In the genomic region with DNA sequence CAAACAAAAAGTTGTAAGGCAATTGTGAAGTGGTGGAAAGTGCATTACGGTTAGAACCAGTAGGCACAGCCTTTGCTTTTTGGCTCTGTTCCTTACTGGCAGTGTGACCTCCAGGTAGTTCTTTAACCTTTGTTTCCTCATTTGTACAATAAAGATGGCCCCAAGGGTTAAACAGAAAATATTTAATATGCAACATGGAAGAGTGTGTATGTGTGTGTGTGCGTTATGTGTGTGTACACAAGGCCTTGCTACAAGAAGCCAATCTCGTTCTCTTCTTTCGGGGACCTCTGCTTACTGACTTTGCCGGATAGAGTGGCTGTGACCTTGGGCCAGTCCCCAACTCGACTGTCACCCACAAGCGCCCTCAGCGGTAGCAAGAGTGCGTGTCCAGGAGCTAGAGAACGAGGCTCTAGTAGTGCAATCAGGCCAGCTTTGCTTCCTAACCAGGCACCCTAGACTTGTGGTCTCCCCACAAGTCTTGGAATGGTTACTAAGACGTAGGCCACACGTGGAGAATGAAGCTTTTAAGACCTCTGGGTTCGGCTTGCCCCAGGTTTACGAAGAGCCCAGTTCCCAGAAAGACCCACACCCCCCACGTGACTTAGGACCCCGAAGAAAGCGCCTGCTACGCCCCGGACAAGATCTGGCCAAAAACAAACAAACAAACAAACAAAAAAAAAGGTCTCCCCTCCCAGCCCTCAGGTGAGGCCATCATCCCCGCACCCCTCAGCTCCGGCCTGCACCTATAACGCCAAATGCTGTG, we compare ENCODE assay signal across 8 cellular contexts. TPM values are rescaled to one million over a fixed set of nuclear protein-coding genes. Genes with fewer than 3 reads are reported as not detected.
DNase-seq lines count a peak whose midpoint lies in the region; ATAC-seq, FAIRE-seq and TF ChIP-seq lines count a peak whose summit lies in the region.

No MANE protein-coding gene starts in this region.

- intact Hi-C loops in K562 (cut with micrococcal nuclease): no loop called here
- intact Hi-C loops in spleen (cut with DNase I; ENCODE audit: low total_unique reads): no loop called here

- H3K9me1 ChIP-seq in K562 (ENCODE audit: control insufficient read depth, insufficient read depth, low read length): no peaks in the 10 kb centered on the region

- H3K79me2 ChIP-seq in K562 (ENCODE audit: control insufficient read depth, insufficient read depth, low read length): peaks cover 89% of the 10 kb centered on the region

- in situ Hi-C loops in SK-MEL-5 (cut with HindIII; ENCODE audit: low pct_unique_long_range_greater_than_20kb, low sequenced_read_pairs): no loop called here
- in situ Hi-C loops in K562 (cut with MboI): no loop called here

- TF ChIP-seq RAD21 in K562 (CRISPR knock-in tag; conservative IDR thresholded peaks at IDR 0.05 in 1 of 2, IDR thresholded peaks at IDR 0.05 in 1 of 2): no peak

- FAIRE-seq in K562 (lab: Jason Lieb, UNC): peak; percentile 65

- H3K27ac ChIP-seq in HL-60 (replicated peaks): peak overlapping the region; percentile 90
- peak overlapping the region; percentile 99 for H3K27ac ChIP-seq in K562 (ENCODE audit: extremely low read depth, low read depth, low read length)
- peak overlapping the region; percentile 89 for H3K27ac ChIP-seq in iPS-20b (ENCODE audit: low read length)
- H3K27ac ChIP-seq in spleen: peak overlapping the region; percentile 88 to 97 (median 94)

- CTCF ChIA-PET in K562 (lab: Yijun Ruan, JAX; ENCODE audit: low intra/inter-chr PET ratio): interaction anchor here (1.2 to 3.1 kb wide), 2 partner anchors 266 to 341 kb away, joined by 3 to 18 read pairs; no protein-coding TSS in a partner anchor

- TF ChIP-seq CTCF in HL-60 (IDR thresholded peaks at IDR 0.05; ENCODE audit: insufficient read depth, low read length): peak; percentile 25
- peak; percentile 35 to 47 (median 45); a peak in 4 of 6 replicates for TF ChIP-seq CTCF in K562 (IDR thresholded peaks at IDR 0.05 in 2 of 3, conservative IDR thresholded peaks at IDR 0.05 in 1 of 3; ENCODE audit: insufficient read depth in 2 of 3, low read depth in 1 of 3, low read length in 3 of 3)
- peak in 4 of 11 experiments; percentile 12 to 34 (median 19) for TF ChIP-seq CTCF in spleen (IDR thresholded peaks at IDR 0.05 in 8 of 11, conservative IDR thresholded peaks at IDR 0.05 in 3 of 11)

- H4K20me1 ChIP-seq in K562 (replicated peaks; ENCODE audit: control insufficient read depth, insufficient read depth, low read length): peaks cover 12% of the 10 kb centered on the region

- under 1% methylated on average over 18 of the region's 22 CpGs for WGBS in K562 (ENCODE audit: insufficient coverage, low coverage, missing lambda C conversion rate)
- WGBS in spleen, 5 donors: 4 to 8% (median 5%) methylated on average over 20 to 22 of the region's 22 CpGs

- H3K4me1 ChIP-seq in K562 (replicated peaks in 1 of 2; ENCODE audit: control insufficient read depth in 2 of 2, insufficient read depth in 2 of 2, low read length in 2 of 2) (peaks cover 8 to 25% of the 10 kb centered on the region in 2 experiments), iPS-20b (ENCODE audit: insufficient read depth, low read length) (peaks cover 11% of the 10 kb centered on the region), spleen (peaks cover 46 to 89% (median 81%) of the 10 kb centered on the region in 6 donors)

- H3K9ac ChIP-seq in K562 (ENCODE audit: insufficient read depth in 1 of 2, low read depth in 2 of 2, low read length in 2 of 2): peak overlapping the region; percentile 94
- H3K9ac ChIP-seq in iPS-20b (ENCODE audit: low read depth, low read length): peak overlapping the region; percentile 92

- H3K27me3 ChIP-seq in HL-60 (ENCODE audit: insufficient read depth, poor library complexity, severe bottlenecking) (no peaks in the 10 kb centered on the region), K562 (ENCODE audit: control insufficient read depth in 2 of 2, insufficient read depth in 2 of 2, low read length in 2 of 2) (no peaks in the 10 kb centered on the region), iPS-20b (ENCODE audit: insufficient read depth, low read length) (no peaks in the 10 kb centered on the region), spleen (replicated peaks in 1 of 7) (no peaks in the 10 kb centered on the region)

- H3K9me3 ChIP-seq in K562 (replicated peaks; ENCODE audit: control insufficient read depth, insufficient read depth, low read depth, low read length): 0 out of 2 replicates have a peak, but pooled peaks cover 2% of the 10 kb centered on the region
- H3K9me3 ChIP-seq in iPS-20b (ENCODE audit: insufficient read depth, low read depth, low read length): no peaks in the 10 kb centered on the region
- no peaks in the 10 kb centered on the region for H3K9me3 ChIP-seq in spleen

- TF ChIP-seq POLR2A in K562 (conservative IDR thresholded peaks at IDR 0.05) (peak; percentile 71; the same call in 1 of the 2 replicates), spleen (IDR thresholded peaks at IDR 0.05) (no peak)

- peak; percentile 67 for ATAC-seq in K562

- H3K4me3 ChIP-seq in HL-60 (replicated peaks; ENCODE audit: insufficient read depth, low read length): peak overlapping the region; percentile 74
- peak overlapping the region; percentile 81 for H3K4me3 ChIP-seq in K562
- H3K4me3 ChIP-seq in iPS-20b (ENCODE audit: low read length): peak overlapping the region; percentile 80
- H3K4me3 ChIP-seq in spleen: peak overlapping the region; percentile 72 to 95 (median 83)

- TSS peak; percentile 70 for BruUV-seq in K562 (replicated peaks; lab: Mats Ljungman, UMichigan)

- H3K4me2 ChIP-seq in K562 (ENCODE audit: insufficient read depth, low read length): peak overlapping the region; percentile 95

- POLR2A ChIA-PET in K562 (lab: Yijun Ruan, JAX): interaction anchor here (0.5 to 2.3 kb wide), 21 partner anchors 8 to 597 kb away, joined by 3 to 11 read pairs (median 4); a partner anchor contains a TSS

- no peak for TF ChIP-seq EP300 in K562 (IDR thresholded peaks at IDR 0.05; ENCODE audit: low read length)

- DNase-seq in activated gamma-delta T cell treated with Interleukin-2 at 50 U/mL for 16 hours (peak; percentile 16), activated gamma-delta T cell (lab: John Stamatoyannopoulos, UW) (no peak), HL-60 (ENCODE audit: low read depth in 1 of 2, low spot score in 1 of 2) (peak; percentile 67 to 70), SK-MEL-5 (ENCODE audit: low read depth, low spot score) (peak; percentile 42), K562 (ENCODE audit: extremely low read depth in 1 of 4, low spot score in 3 of 4) (peak; percentile 53 to 85 (median 58)), spleen (peak; percentile 88), DMS153 treated with DMSO at 0.1 percent for 48 hours (lab: John Stamatoyannopoulos, UW; ENCODE audit: unreplicated experiment) (no peak)

- H3K36me3 ChIP-seq in K562 (ENCODE audit: control insufficient read depth, insufficient read depth, low read length): peaks cover 31% of the 10 kb centered on the region; the same call in 2 of the 3 replicates
- H3K36me3 ChIP-seq in iPS-20b (ENCODE audit: insufficient read depth, low read depth, low read length): peaks cover 9% of the 10 kb centered on the region
- peaks cover 0 to 13% (median 5%) of the 10 kb centered on the region in 6 donors for H3K36me3 ChIP-seq in spleen

- H2AFZ ChIP-seq in K562 (ENCODE audit: low read depth, low read length): peak overlapping the region; percentile 97

RNA-seq across cellular contexts. Expression of a gene that starts 0.6 kb away (rescaled TPM):
- 291 and 314 TPM in 2 replicates for total RNA-seq in SK-MEL-5 (2014; rRNA removed; shearing (Covaris generic))
- 197 and 253 TPM in 2 replicates for polyA plus RNA-seq in SK-MEL-5 (2015; cell fraction: cytosol; rRNA removed)
- 56.5 and 82.1 TPM in 2 replicates for polyA plus RNA-seq in SK-MEL-5 (2015; cell fraction: nucleus; rRNA removed)
- total RNA-seq in K562 (2011; cell fraction: chromatin; rRNA removed; ENCODE audit: low replicate concordance): 15.6 and 44.0 TPM in 2 replicates
- 20.5 and 22.0 TPM in 2 replicates for total RNA-seq in K562 (2011; cell fraction: nucleolus; rRNA removed)
- total RNA-seq in K562 (2011; cell fraction: nucleoplasm; rRNA removed): 45.9 and 58.2 TPM in 2 replicates
- total RNA-seq in K562 (2014; rRNA removed) (275 and 313 TPM in 2 replicates), K562 (2014; rRNA removed; fragmentation: Illumina TruSeq; extraction: Trizol) (251 and 275 TPM in 2 replicates), K562 (2015; rRNA removed; fragmentation: Illumina TruSeq; extraction: Trizol) (287 and 321 TPM in 2 replicates), K562 (2021) (161 and 181 TPM in 2 replicates), spleen (100 to 1,000 TPM in 1 of 7 donors, 10 to 100 TPM in 6; 42.2 to 112 (median 53.4) TPM)
- polyA plus RNA-seq in K562 (2011; rRNA removed) (189 and 280 TPM in 2 replicates), K562 (2014; fragmentation: Illumina TruSeq; extraction: Trizol) (223 and 243 TPM in 2 replicates), K562 (2014; fragmentation: Nextera tagmentation; extraction: Ambion mirVana) (100 to 1,000 TPM; 354 to 408 TPM), K562 (2014; rRNA removed) (381 and 429 TPM in 2 replicates), spleen (100 to 1,000 TPM; 109 to 129 (median 122) TPM)
- 54.1 and 108 TPM in 2 replicates for polyA plus RNA-seq in K562 (2011; cell fraction: cytosol; rRNA removed)
- 34.6 and 53.7 TPM in 2 replicates for polyA plus RNA-seq in K562 (2011; cell fraction: nucleus; rRNA removed)
- polyA plus RNA-seq in K562 (2012): 167 and 221 TPM in 2 replicates
- polyA minus RNA-seq in K562 (2011; rRNA and poly(A)+ RNA removed): 45.9 and 50.0 TPM in 2 replicates
- polyA minus RNA-seq in K562 (2011; cell fraction: cytosol; rRNA and poly(A)+ RNA removed): 23.8 and 27.5 TPM in 2 replicates
- polyA minus RNA-seq in K562 (2011; cell fraction: nucleus; rRNA and poly(A)+ RNA removed): 14.0 and 25.8 TPM in 2 replicates

RNA-seq across cellular contexts. Expression of a gene that starts 2.7 kb away (rescaled TPM):
- 75.5 and 94.4 TPM in 2 replicates for total RNA-seq in SK-MEL-5 (2014; rRNA removed; shearing (Covaris generic))
- 236 and 282 TPM in 2 replicates for polyA plus RNA-seq in SK-MEL-5 (2015; cell fraction: cytosol; rRNA removed)
- polyA plus RNA-seq in SK-MEL-5 (2015; cell fraction: nucleus; rRNA removed): 256 and 261 TPM in 2 replicates
- total RNA-seq in K562 (2011; cell fraction: chromatin; rRNA removed; ENCODE audit: low replicate concordance): 111 and 159 TPM in 2 replicates
- total RNA-seq in K562 (2011; cell fraction: nucleolus; rRNA removed): 71.4 and 72.4 TPM in 2 replicates
- total RNA-seq in K562 (2011; cell fraction: nucleoplasm; rRNA removed): 79.0 and 93.2 TPM in 2 replicates
- total RNA-seq in K562 (2014; rRNA removed) (29.0 and 41.7 TPM in 2 replicates), K562 (2014; rRNA removed; fragmentation: Illumina TruSeq; extraction: Trizol) (51.0 and 56.4 TPM in 2 replicates), K562 (2015; rRNA removed; fragmentation: Illumina TruSeq; extraction: Trizol) (57.5 and 59.9 TPM in 2 replicates), K562 (2021) (94.0 and 105 TPM in 2 replicates), spleen (100 to 1,000 TPM in 6 of 7 donors, 10 to 100 TPM in 1; 99.9 to 161 (median 134) TPM)
- polyA plus RNA-seq in K562 (2011; rRNA removed) (68.8 and 76.2 TPM in 2 replicates), K562 (2014; fragmentation: Illumina TruSeq; extraction: Trizol) (81.8 and 87.8 TPM in 2 replicates), K562 (2014; fragmentation: Nextera tagmentation; extraction: Ambion mirVana) (10 to 100 TPM; 11.0 to 18.6 TPM), K562 (2014; rRNA removed) (84.5 and 91.6 TPM in 2 replicates), spleen (10 to 100 TPM; 45.5 to 73.7 (median 58.0) TPM)
- 46.1 and 50.8 TPM in 2 replicates for polyA plus RNA-seq in K562 (2011; cell fraction: cytosol; rRNA removed)
- polyA plus RNA-seq in K562 (2011; cell fraction: nucleus; rRNA removed): 87.7 and 120 TPM in 2 replicates
- 55.3 and 59.0 TPM in 2 replicates for polyA plus RNA-seq in K562 (2012)
- polyA minus RNA-seq in K562 (2011; rRNA and poly(A)+ RNA removed): 54.5 and 59.3 TPM in 2 replicates
- 26.2 and 36.9 TPM in 2 replicates for polyA minus RNA-seq in K562 (2011; cell fraction: cytosol; rRNA and poly(A)+ RNA removed)
- polyA minus RNA-seq in K562 (2011; cell fraction: nucleus; rRNA and poly(A)+ RNA removed): 29.8 and 37.3 TPM in 2 replicates

RNA-seq across cellular contexts. Expression of a gene that starts 46.8 kb away (rescaled TPM):
- 0.69 and 2.3 TPM in 2 replicates for total RNA-seq in SK-MEL-5 (2014; rRNA removed; shearing (Covaris generic))
- 0.47 and 2.1 TPM in 2 replicates for polyA plus RNA-seq in SK-MEL-5 (2015; cell fraction: cytosol; rRNA removed)
- polyA plus RNA-seq in SK-MEL-5 (2015; cell fraction: nucleus; rRNA removed): 0.41 and 2.2 TPM in 2 replicates
- total RNA-seq in K562 (2011; cell fraction: chromatin; rRNA removed; ENCODE audit: low replicate concordance): 6.8 and 11.4 TPM in 2 replicates
- 5.1 and 6.5 TPM in 2 replicates for total RNA-seq in K562 (2011; cell fraction: nucleolus; rRNA removed)
- 7.7 and 10.2 TPM in 2 replicates for total RNA-seq in K562 (2011; cell fraction: nucleoplasm; rRNA removed)
- 2.2 and 3.3 TPM in 2 replicates for total RNA-seq in K562 (2014; rRNA removed)
- total RNA-seq in K562 (2014; rRNA removed; fragmentation: Illumina TruSeq; extraction: Trizol): 1.6 and 1.7 TPM in 2 replicates
- 1.3 and 2.2 TPM in 2 replicates for total RNA-seq in K562 (2015; rRNA removed; fragmentation: Illumina TruSeq; extraction: Trizol)
- total RNA-seq in K562 (2021): 3.3 and 3.9 TPM in 2 replicates
- polyA plus RNA-seq in K562 (2011; rRNA removed): 2.9 and 5.2 TPM in 2 replicates
- polyA plus RNA-seq in K562 (2011; cell fraction: cytosol; rRNA removed): 2.5 and 5.4 TPM in 2 replicates
- 7.6 and 18.2 TPM in 2 replicates for polyA plus RNA-seq in K562 (2011; cell fraction: nucleus; rRNA removed)
- 1.7 and 4.1 TPM in 2 replicates for polyA plus RNA-seq in K562 (2012)
- 1.4 and 1.9 TPM in 2 replicates for polyA plus RNA-seq in K562 (2014; fragmentation: Illumina TruSeq; extraction: Trizol)
- under 1 TPM; 0.14 to 0.20 TPM for polyA plus RNA-seq in K562 (2014; fragmentation: Nextera tagmentation; extraction: Ambion mirVana)
- polyA plus RNA-seq in K562 (2014; rRNA removed): 3.5 and 3.6 TPM in 2 replicates
- polyA minus RNA-seq in K562 (2011; rRNA and poly(A)+ RNA removed): 2.5 and 3.3 TPM in 2 replicates
- 2.2 and 2.9 TPM in 2 replicates for polyA minus RNA-seq in K562 (2011; cell fraction: cytosol; rRNA and poly(A)+ RNA removed)
- 3.6 and 5.4 TPM in 2 replicates for polyA minus RNA-seq in K562 (2011; cell fraction: nucleus; rRNA and poly(A)+ RNA removed)
- 10 to 100 TPM; 12.2 to 38.3 (median 20.6) TPM for total RNA-seq in spleen
- 1 to 10 TPM; 4.9 to 7.6 (median 6.0) TPM for polyA plus RNA-seq in spleen

RNA-seq across cellular contexts. Expression of a gene that starts 58.5 kb away (rescaled TPM):
- total RNA-seq in SK-MEL-5 (2014; rRNA removed; shearing (Covaris generic)): 3.7 and 5.0 TPM in 2 replicates
- 5.5 and 9.3 TPM in 2 replicates for polyA plus RNA-seq in SK-MEL-5 (2015; cell fraction: cytosol; rRNA removed)
- 29.8 and 46.1 TPM in 2 replicates for polyA plus RNA-seq in SK-MEL-5 (2015; cell fraction: nucleus; rRNA removed)
- total RNA-seq in K562 (2011; cell fraction: chromatin; rRNA removed; ENCODE audit: low replicate concordance): 2.8 and 8.7 TPM in 2 replicates
- total RNA-seq in K562 (2011; cell fraction: nucleolus; rRNA removed): 8.5 and 10.3 TPM in 2 replicates
- 4.7 and 5.8 TPM in 2 replicates for total RNA-seq in K562 (2011; cell fraction: nucleoplasm; rRNA removed)
- total RNA-seq in K562 (2014; rRNA removed) (2.1 and 2.3 TPM in 2 replicates), K562 (2014; rRNA removed; fragmentation: Illumina TruSeq; extraction: Trizol) (0.99 and 1.2 TPM in 2 replicates), K562 (2015; rRNA removed; fragmentation: Illumina TruSeq; extraction: Trizol) (1.1 and 1.2 TPM in 2 replicates), K562 (2021) (1.8 and 3.0 TPM in 2 replicates), spleen (10 to 100 TPM in 6 of 7 donors, 1 to 10 TPM in 1; 8.9 to 18.6 (median 13.6) TPM)
- polyA plus RNA-seq in K562 (2011; rRNA removed) (0.89 and 0.91 TPM in 2 replicates), K562 (2014; fragmentation: Illumina TruSeq; extraction: Trizol) (0.98 and 1.3 TPM in 2 replicates), K562 (2014; fragmentation: Nextera tagmentation; extraction: Ambion mirVana) (1 to 10 TPM; 2.0 TPM), K562 (2014; rRNA removed) (1.7 and 2.0 TPM in 2 replicates), spleen (10 to 100 TPM; 13.9 to 17.6 (median 17.1) TPM)
- 0.52 and 2.0 TPM in 2 replicates for polyA plus RNA-seq in K562 (2011; cell fraction: cytosol; rRNA removed)
- polyA plus RNA-seq in K562 (2011; cell fraction: nucleus; rRNA removed): 4.2 and 8.3 TPM in 2 replicates
- polyA plus RNA-seq in K562 (2012): 2.1 and 2.4 TPM in 2 replicates
- polyA minus RNA-seq in K562 (2011; rRNA and poly(A)+ RNA removed): 0.84 and 1.3 TPM in 2 replicates
- 0.67 and 0.73 TPM in 2 replicates for polyA minus RNA-seq in K562 (2011; cell fraction: cytosol; rRNA and poly(A)+ RNA removed)
- polyA minus RNA-seq in K562 (2011; cell fraction: nucleus; rRNA and poly(A)+ RNA removed): 4.8 and 5.0 TPM in 2 replicates

Comparison
In these comparisons a context has a peak if more than half of its experiments do, and no peak if none do; other contexts are left out.
1. DNase-seq: peak in activated gamma-delta T cell treated with Interleukin-2 at 50 U/mL for 16 hours (single experiment), HL-60 (2 of 2), SK-MEL-5 (single experiment), K562 (4 of 4) and spleen (single experiment); none in activated gamma-delta T cell (single experiment) and DMS153 treated with DMSO at 0.1 percent for 48 hours (single experiment).
2. Peak in every context shown above with its lines, with median percentiles within 50 percentile points of each other: H3K27ac ChIP-seq and H3K4me3 ChIP-seq.